In the genomic region with DNA sequence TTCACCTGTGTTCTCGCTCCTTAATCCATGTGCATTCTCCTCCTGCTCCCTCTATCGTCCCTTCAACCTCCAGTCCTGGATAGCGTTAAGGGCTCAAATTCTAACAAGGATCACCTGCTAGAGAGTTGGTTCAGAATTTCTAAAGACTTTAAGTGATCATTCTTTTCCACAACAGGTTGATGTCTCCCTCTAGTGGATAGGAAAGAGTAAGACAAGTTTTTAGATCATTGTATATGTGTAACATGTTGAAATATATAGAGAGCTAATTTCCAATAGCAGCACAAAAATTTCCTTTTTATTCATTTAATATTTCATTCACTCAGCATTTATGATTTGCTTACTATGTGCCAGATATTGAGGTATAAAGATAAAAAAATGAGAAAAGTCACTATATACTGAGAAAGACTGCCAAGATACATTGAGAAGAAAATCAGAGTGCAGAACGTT, we compare ENCODE assay signal across 2 cellular contexts.
TF ChIP-seq lines count a peak whose summit lies in the region.

No MANE protein-coding gene starts in this region.

TF ChIP-seq in Ishikawa, 13 proteins besides CTCF, POLR2A, EP300 and RAD21 (continued from another document):
- TF ChIP-seq, protein P1, sequence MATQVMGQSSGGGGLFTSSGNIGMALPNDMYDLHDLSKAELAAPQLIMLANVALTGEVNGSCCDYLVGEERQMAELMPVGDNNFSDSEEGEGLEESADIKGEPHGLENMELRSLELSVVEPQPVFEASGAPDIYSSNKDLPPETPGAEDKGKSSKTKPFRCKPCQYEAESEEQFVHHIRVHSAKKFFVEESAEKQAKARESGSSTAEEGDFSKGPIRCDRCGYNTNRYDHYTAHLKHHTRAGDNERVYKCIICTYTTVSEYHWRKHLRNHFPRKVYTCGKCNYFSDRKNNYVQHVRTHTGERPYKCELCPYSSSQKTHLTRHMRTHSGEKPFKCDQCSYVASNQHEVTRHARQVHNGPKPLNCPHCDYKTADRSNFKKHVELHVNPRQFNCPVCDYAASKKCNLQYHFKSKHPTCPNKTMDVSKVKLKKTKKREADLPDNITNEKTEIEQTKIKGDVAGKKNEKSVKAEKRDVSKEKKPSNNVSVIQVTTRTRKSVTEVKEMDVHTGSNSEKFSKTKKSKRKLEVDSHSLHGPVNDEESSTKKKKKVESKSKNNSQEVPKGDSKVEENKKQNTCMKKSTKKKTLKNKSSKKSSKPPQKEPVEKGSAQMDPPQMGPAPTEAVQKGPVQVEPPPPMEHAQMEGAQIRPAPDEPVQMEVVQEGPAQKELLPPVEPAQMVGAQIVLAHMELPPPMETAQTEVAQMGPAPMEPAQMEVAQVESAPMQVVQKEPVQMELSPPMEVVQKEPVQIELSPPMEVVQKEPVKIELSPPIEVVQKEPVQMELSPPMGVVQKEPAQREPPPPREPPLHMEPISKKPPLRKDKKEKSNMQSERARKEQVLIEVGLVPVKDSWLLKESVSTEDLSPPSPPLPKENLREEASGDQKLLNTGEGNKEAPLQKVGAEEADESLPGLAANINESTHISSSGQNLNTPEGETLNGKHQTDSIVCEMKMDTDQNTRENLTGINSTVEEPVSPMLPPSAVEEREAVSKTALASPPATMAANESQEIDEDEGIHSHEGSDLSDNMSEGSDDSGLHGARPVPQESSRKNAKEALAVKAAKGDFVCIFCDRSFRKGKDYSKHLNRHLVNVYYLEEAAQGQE (IDR thresholded peaks at IDR 0.05; ENCODE audit: low read depth): no peak
- TF ChIP-seq YY1 (IDR thresholded peaks at IDR 0.05; ENCODE audit: low read depth): no peak
- TF ChIP-seq TAF1 (IDR thresholded peaks at IDR 0.05; ENCODE audit: low read depth): no peak
- TF ChIP-seq, protein P2, sequence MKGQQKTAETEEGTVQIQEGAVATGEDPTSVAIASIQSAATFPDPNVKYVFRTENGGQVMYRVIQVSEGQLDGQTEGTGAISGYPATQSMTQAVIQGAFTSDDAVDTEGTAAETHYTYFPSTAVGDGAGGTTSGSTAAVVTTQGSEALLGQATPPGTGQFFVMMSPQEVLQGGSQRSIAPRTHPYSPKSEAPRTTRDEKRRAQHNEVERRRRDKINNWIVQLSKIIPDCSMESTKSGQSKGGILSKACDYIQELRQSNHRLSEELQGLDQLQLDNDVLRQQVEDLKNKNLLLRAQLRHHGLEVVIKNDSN (IDR thresholded peaks at IDR 0.05): no peak
- no peak for TF ChIP-seq CEBPB (IDR thresholded peaks at IDR 0.05)
- TF ChIP-seq TEAD4 (IDR thresholded peaks at IDR 0.05): no peak
- TF ChIP-seq, protein P3, sequence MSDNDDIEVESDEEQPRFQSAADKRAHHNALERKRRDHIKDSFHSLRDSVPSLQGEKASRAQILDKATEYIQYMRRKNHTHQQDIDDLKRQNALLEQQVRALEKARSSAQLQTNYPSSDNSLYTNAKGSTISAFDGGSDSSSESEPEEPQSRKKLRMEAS (IDR thresholded peaks at IDR 0.05): no peak
- no peak for TF ChIP-seq FOXM1 (IDR thresholded peaks at IDR 0.05; ENCODE audit: borderline replicate concordance, low read depth)

TF ChIP-seq in HepG2, 621 proteins besides CTCF, POLR2A, EP300 and RAD21 (continued from another document):
- peak in 1 of 2 experiments; percentile 50; a peak in 2 of 4 replicates for TF ChIP-seq MAFK (conservative IDR thresholded peaks at IDR 0.05 in 1 of 2, IDR thresholded peaks at IDR 0.05 in 1 of 2; ENCODE audit: low read length in 2 of 2)
- TF ChIP-seq BCL6 (CRISPR knock-in tag; IDR thresholded peaks at IDR 0.05): no peak
- TF ChIP-seq JARID2 (CRISPR knock-in tag; IDR thresholded peaks at IDR 0.05; ENCODE audit: insufficient replicate concordance): no peak
